In the genomic region with DNA sequence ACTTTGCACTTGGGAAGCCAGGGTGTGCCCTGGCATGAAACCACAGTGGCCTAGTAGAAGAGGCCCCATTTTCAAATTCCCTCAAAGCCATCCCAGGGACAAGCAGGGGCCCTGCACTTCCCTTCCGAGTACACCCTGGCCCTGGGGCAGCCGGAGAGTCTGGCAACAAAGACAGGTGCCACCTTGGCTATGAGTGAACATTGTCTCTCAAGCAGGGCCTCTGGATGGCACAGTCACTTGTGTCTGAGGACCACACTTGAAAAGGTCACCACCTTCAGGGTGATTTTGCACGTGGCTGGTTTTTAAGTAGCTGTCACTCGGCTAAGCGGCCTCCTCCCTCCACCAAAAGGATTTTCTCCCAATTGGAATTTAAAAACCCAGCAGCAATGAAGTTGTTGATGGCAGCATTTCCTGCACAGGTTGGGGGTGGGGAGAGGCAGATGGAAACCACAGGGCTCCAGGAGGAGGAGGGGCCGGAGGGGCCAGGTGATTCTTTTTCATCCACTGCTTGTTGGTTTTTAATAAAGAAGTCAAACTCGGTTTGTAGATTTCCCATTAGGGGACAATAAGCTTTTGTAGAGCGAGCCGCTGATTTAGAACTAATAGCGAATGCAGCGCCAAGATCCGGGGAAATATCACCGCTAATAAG, we compare ENCODE assay signal across 20 cellular contexts. TPM values are rescaled to one million over a fixed set of nuclear protein-coding genes. Genes with fewer than 3 reads are reported as not detected.
"Had no signal": no experiment of that assay in that cellular context is flagged by ENCODE, and none has a peak within 500 bp of the region (broad histone marks: within the 10 kb centered on the region; RNA-seq: fewer than 3 reads in every experiment).

No MANE protein-coding gene starts in this region.

- H3K36me3 ChIP-seq: esophagus muscularis mucosa, left lung, ovary, upper lobe of right lung had no signal

- H3K4me3 ChIP-seq: body of pancreas, esophagus muscularis mucosa, left lung, ovary, upper lobe of right lung had no signal

- H3K4me1 ChIP-seq: body of pancreas, upper lobe of right lung had no signal

- H3K9me3 ChIP-seq: body of pancreas, esophagus muscularis mucosa, left lung, ovary, upper lobe of right lung had no signal

- DNase-seq: activated effector memory CD4-positive, alpha-beta T cell treated with anti-CD3 and anti-CD28 coated beads, Interleukin-2, amount 50 U/mL, for 16 hours; amniotic stem cell; body of pancreas; mesenchymal stem cell; ovary; stimulated activated CD4-positive, alpha-beta T cell treated with anti-CD3 and anti-CD28 coated beads, Interleukin-15, amount 100 ng/mL, for 24 hours; stimulated activated CD4-positive, alpha-beta T cell treated with anti-CD3 and anti-CD28 coated beads, Interleukin-4, amount 100 ng/mL, for 24 hours; upper lobe of right lung had no signal

- H3K27ac Mint-ChIP-seq: activated naive CD4-positive, alpha-beta T cell treated with anti-CD3 and anti-CD28 coated beads, Interleukin-2, amount 50 U/mL, for 72 hours; natural killer cell treated with Interleukin-12 subunit alpha and Interleukin-12 subunit beta and Interleukin-15 and Interleukin-18, amount 100 ng/mL, for 72 hours; stimulated activated naive CD8-positive, alpha-beta T cell treated with anti-CD3 and anti-CD28 coated beads, Interleukin-15, Interleukin-2, amounts not matched to agents 100 ng/mL and 50 ng/mL, for 24 hours; T-helper 1 cell treated with Interleukin-12 subunit alpha and Interleukin-12 subunit beta and Interleukin-4 antibody, amounts not matched to agents 30 μg/mL and 1 μg/mL, for 36 hours had no signal

- H3K27me3 Mint-ChIP-seq: natural killer cell treated with Interleukin-12 subunit alpha and Interleukin-12 subunit beta and Interleukin-15 and Interleukin-18, amount 100 ng/mL, for 72 hours; stimulated activated naive CD8-positive, alpha-beta T cell treated with anti-CD3 and anti-CD28 coated beads, Interleukin-15, Interleukin-2, amounts not matched to agents 100 ng/mL and 50 ng/mL, for 24 hours had no signal

- ATAC-seq: activated CD4-positive, CD25-positive, alpha-beta regulatory T cell treated with anti-CD3 and anti-CD28 coated beads, Interleukin-2, amount 50 U/mL, for 24 hours; activated naive CD4-positive, alpha-beta T cell treated with anti-CD3 and anti-CD28 coated beads, Interleukin-2, amount 50 U/mL, for 72 hours; body of pancreas; left lung; natural killer cell treated with Interleukin-12 subunit alpha and Interleukin-12 subunit beta and Interleukin-15 and Interleukin-18, amount 100 ng/mL, for 72 hours had no signal

- H3K4me3 Mint-ChIP-seq: natural killer cell treated with Interleukin-12 subunit alpha and Interleukin-12 subunit beta and Interleukin-15 and Interleukin-18, amount 100 ng/mL, for 72 hours; stimulated activated naive CD8-positive, alpha-beta T cell treated with anti-CD3 and anti-CD28 coated beads, Interleukin-15, Interleukin-2, amounts not matched to agents 100 ng/mL and 50 ng/mL, for 24 hours; T-helper 1 cell treated with Interleukin-12 subunit alpha and Interleukin-12 subunit beta and Interleukin-4 antibody, amounts not matched to agents 30 μg/mL and 1 μg/mL, for 36 hours had no signal

- H3K27ac ChIP-seq: body of pancreas, esophagus muscularis mucosa, left lung, ovary, upper lobe of right lung had no signal

- H3K27me3 ChIP-seq: body of pancreas, esophagus muscularis mucosa, left lung, ovary, upper lobe of right lung had no signal

RNA-seq across cellular contexts. Expression of a gene that starts 33.9 kb away (rescaled TPM):
- total RNA-seq: body of pancreas; chondrocyte; dermis microvascular lymphatic vessel endothelial cell; fibroblast of villous mesenchyme; natural killer cell treated with Interleukin-12 subunit alpha and Interleukin-12 subunit beta and Interleukin-15 and Interleukin-18, amount 100 ng/mL, for 72 hours; renal cortical epithelial cell; skeletal muscle tissue had no signal
